1 cellular context compared by ENCODE assay signal in genomic region chr6:30075094-30075986, GRCh38.
A peak's percentile ranks its signal among the peaks of the same experiment; 100 is the strongest.
TF ChIP-seq lines count a peak whose summit lies in the region.

TSS of gene RNF39 (minus strand) at chr6:30075769. CDS start at chr6:30075585, 184 bp downstream.

TF ChIP-seq in HepG2, 621 proteins besides CTCF, POLR2A, EP300 and RAD21 (continued from another document and continues in another):
- TF ChIP-seq ZBTB39 (CRISPR knock-in tag; IDR thresholded peaks at IDR 0.05) = no peak; the same call in 1 of the 2 replicates
- TF ChIP-seq NR0B2 (CRISPR knock-in tag; IDR thresholded peaks at IDR 0.05) = 0 out of 2 replicates have a peak, but pooled peaks have one; percentile 47
- no peak for TF ChIP-seq HMG20B (CRISPR knock-in tag; conservative IDR thresholded peaks at IDR 0.05)
- TF ChIP-seq ZNF703 (CRISPR knock-in tag; IDR thresholded peaks at IDR 0.05; ENCODE audit: borderline replicate concordance) = no peak; the same call in 1 of the 2 replicates
- TF ChIP-seq ZBTB10 (CRISPR knock-in tag; IDR thresholded peaks at IDR 0.05; ENCODE audit: borderline replicate concordance) = peak; percentile 84; the same call in 1 of the 2 replicates
- peak; percentile 55; the same call in 1 of the 2 replicates for TF ChIP-seq KDM2A (CRISPR knock-in tag; IDR thresholded peaks at IDR 0.05; ENCODE audit: borderline replicate concordance, low read depth)
- TF ChIP-seq DPF2 (CRISPR knock-in tag; IDR thresholded peaks at IDR 0.05; ENCODE audit: borderline replicate concordance, low read depth) = no peak
- peak; percentile 43; the same call in 1 of the 2 replicates for TF ChIP-seq TFAP4 (IDR thresholded peaks at IDR 0.05; ENCODE audit: borderline replicate concordance, low read depth)
- no peak for TF ChIP-seq NFE2 (CRISPR knock-in tag; IDR thresholded peaks at IDR 0.05)
- TF ChIP-seq ZSCAN5A (CRISPR knock-in tag; IDR thresholded peaks at IDR 0.05; ENCODE audit: borderline replicate concordance) = no peak
- peak; percentile 74; the same call in 1 of the 2 replicates for TF ChIP-seq AHR (CRISPR knock-in tag; IDR thresholded peaks at IDR 0.05)
- 0 out of 2 replicates have a peak, but pooled peaks have one; percentile 42 for TF ChIP-seq SP2 (CRISPR knock-in tag; IDR thresholded peaks at IDR 0.05)
- TF ChIP-seq ZNF687 (CRISPR knock-in tag; IDR thresholded peaks at IDR 0.05) = peak; percentile 96
- TF ChIP-seq ELK4 (CRISPR knock-in tag; IDR thresholded peaks at IDR 0.05; ENCODE audit: borderline replicate concordance) = 0 out of 2 replicates have a peak, but pooled peaks have one; percentile 22
- TF ChIP-seq ZNF572 (CRISPR knock-in tag; IDR thresholded peaks at IDR 0.05) = peak; percentile 47; the same call in 1 of the 2 replicates
- no peak for TF ChIP-seq ZNF747 (CRISPR knock-in tag; IDR thresholded peaks at IDR 0.05; ENCODE audit: borderline replicate concordance)
- peak; percentile 72; the same call in 1 of the 2 replicates for TF ChIP-seq ZNF451 (CRISPR knock-in tag; IDR thresholded peaks at IDR 0.05)
- TF ChIP-seq JUN (CRISPR knock-in tag; IDR thresholded peaks at IDR 0.05) = no peak
- peak; percentile 35; the same call in 1 of the 2 replicates for TF ChIP-seq SP5 (CRISPR knock-in tag; IDR thresholded peaks at IDR 0.05; ENCODE audit: borderline replicate concordance, low read depth)
- TF ChIP-seq HNF4A (CRISPR knock-in tag; IDR thresholded peaks at IDR 0.05) = no peak; the same call in 1 of the 2 replicates
- TF ChIP-seq ZBTB20 (CRISPR knock-in tag; IDR thresholded peaks at IDR 0.05; ENCODE audit: borderline replicate concordance, low read depth) = peak; percentile 22; the same call in 1 of the 2 replicates
- TF ChIP-seq CSRNP1 (CRISPR knock-in tag; IDR thresholded peaks at IDR 0.05) = peak; percentile 52
- peak; percentile 87; the same call in 1 of the 2 replicates for TF ChIP-seq ZFP82 (CRISPR knock-in tag; IDR thresholded peaks at IDR 0.05; ENCODE audit: borderline replicate concordance)
- peak; percentile 32; the same call in 1 of the 2 replicates for TF ChIP-seq TAF1 (CRISPR knock-in tag; IDR thresholded peaks at IDR 0.05)
- no peak for TF ChIP-seq CAMTA2 (CRISPR knock-in tag; IDR thresholded peaks at IDR 0.05; ENCODE audit: borderline replicate concordance)
- no peak for TF ChIP-seq PAF1 (CRISPR knock-in tag; IDR thresholded peaks at IDR 0.05)
- no peak for TF ChIP-seq NCOR1 (IDR thresholded peaks at IDR 0.05; ENCODE audit: borderline replicate concordance, low read length)
- no peak for TF ChIP-seq BRD4 (CRISPR knock-in tag; IDR thresholded peaks at IDR 0.05)
- peak; percentile 77 to 89 for TF ChIP-seq HMGXB4 (CRISPR knock-in tag; IDR thresholded peaks at IDR 0.05; ENCODE audit: borderline replicate concordance in 1 of 2, low read depth in 1 of 2)
- TF ChIP-seq ZFP90 (CRISPR knock-in tag; IDR thresholded peaks at IDR 0.05; ENCODE audit: borderline replicate concordance) = peak; percentile 21; the same call in 1 of the 2 replicates
- TF ChIP-seq TIGD3 (CRISPR knock-in tag; IDR thresholded peaks at IDR 0.05; ENCODE audit: borderline replicate concordance) = no peak
- no peak for TF ChIP-seq ZSCAN22 (CRISPR knock-in tag; IDR thresholded peaks at IDR 0.05)
- no peak for TF ChIP-seq ZNF234 (CRISPR knock-in tag; conservative IDR thresholded peaks at IDR 0.05)
- TF ChIP-seq BCL6 (CRISPR knock-in tag; IDR thresholded peaks at IDR 0.05) = no peak
- TF ChIP-seq ZNF704 (CRISPR knock-in tag; IDR thresholded peaks at IDR 0.05; ENCODE audit: borderline replicate concordance) = peak; percentile 71; the same call in 1 of the 2 replicates
- peak; percentile 93 for TF ChIP-seq CEBPG (CRISPR knock-in tag; IDR thresholded peaks at IDR 0.05)
- TF ChIP-seq SMYD3 (CRISPR knock-in tag; IDR thresholded peaks at IDR 0.05) = no peak
- 0 out of 2 replicates have a peak, but pooled peaks have one; percentile 34 for TF ChIP-seq ZFYVE20 (CRISPR knock-in tag; IDR thresholded peaks at IDR 0.05; ENCODE audit: borderline replicate concordance, low read depth)
